In the genomic region with DNA sequence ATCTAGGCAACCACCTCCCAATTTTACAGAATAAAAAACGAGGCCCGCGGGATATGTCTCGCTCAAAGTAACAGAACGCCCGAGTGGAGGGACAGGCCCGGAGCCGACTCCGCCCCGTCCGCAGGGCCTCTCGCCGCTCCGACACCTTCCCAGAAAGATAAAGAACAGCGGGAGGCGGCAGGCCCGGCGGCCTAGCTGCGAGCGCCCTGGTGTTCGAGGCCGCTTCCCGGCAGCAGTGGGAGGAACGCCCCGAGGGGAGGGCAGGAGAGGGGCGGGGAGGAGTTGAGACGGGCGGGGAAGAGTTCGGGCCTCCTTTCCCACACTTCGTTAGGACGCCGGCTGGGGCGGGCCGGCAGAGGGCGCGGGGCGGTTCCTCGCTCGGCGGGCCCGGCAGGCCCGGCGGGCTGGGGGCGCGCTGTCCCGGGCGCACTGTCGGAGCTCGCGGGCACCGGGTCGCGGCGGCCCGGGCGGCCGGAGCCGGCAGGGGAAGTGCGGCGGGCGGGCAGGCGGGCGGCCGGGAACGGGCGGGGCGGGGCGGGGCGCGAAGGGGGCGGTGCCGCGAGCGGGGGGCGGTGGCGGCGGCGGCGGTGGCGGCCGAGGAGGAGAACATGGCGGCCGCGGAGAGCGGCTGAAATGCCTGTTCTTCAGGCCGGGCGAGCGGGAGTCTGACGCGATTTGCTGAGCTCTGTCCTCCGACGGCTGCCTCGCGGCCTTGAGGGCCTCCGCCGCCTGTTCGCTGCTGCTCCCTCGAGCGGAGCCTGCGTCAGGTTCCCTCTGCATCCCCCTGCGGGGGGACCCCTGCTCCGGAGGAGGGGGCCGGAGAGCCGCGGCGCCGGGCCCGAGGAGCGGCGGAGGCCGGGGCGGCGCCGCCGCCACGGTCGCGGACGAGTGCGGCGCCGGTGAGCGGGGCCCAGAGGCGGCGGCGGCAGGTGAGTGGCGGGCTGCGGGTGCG, we compare ENCODE assay signal across 8 cellular contexts. TPM values are rescaled to one million over a fixed set of nuclear protein-coding genes. Genes with fewer than 3 reads are reported as not detected.
DNase-seq lines count a peak whose midpoint lies in the region; ATAC-seq and TF ChIP-seq lines count a peak whose summit lies in the region.

NCOA1 (plus strand) TSS at position 581 of the 952 bp plus-strand sequence. CDS start 167,424 bp downstream, outside the sequence.

- H3K27me3 ChIP-seq in CD4-positive, alpha-beta T cell (ENCODE audit: control insufficient read depth, insufficient read depth, low read length): no peaks in the 10 kb centered on the region

- H3K9me3 ChIP-seq in CD4-positive, alpha-beta T cell (ENCODE audit: control insufficient read depth, low read length): no peaks in the 10 kb centered on the region

- peaks cover 12% of the 10 kb centered on the region for H3K36me3 Mint-ChIP-seq in CD4-positive, alpha-beta T cell (ENCODE audit: low read depth)
- no peaks in the 10 kb centered on the region for H3K36me3 Mint-ChIP-seq in activated CD8-positive, alpha-beta T cell treated with anti-CD3 and anti-CD28 coated beads for 36 hours (ENCODE audit: low read depth)

- H3K27ac Mint-ChIP-seq in CD4-positive, alpha-beta T cell: peak within 1 kb of the TSS; percentile 94
- peak within 1 kb of the TSS; percentile 90 for H3K27ac Mint-ChIP-seq in activated CD8-positive, alpha-beta T cell treated with anti-CD3 and anti-CD28 coated beads for 36 hours

- intact Hi-C loops in CD4-positive, alpha-beta T cell (cut with DNase I, micrococcal nuclease): loop anchor here (5.0 to 10.0 kb wide), 6 partner anchors 304 to 1384 kb away; partner anchors contain the start of genes ADCY3 (in 1 of the 2), ASXL2 (in 1 of the 2), CENPO (in 1 of the 2) and PTRHD1 (in 1 of the 2)
- intact Hi-C loops in activated CD8-positive, alpha-beta T cell treated with anti-CD3 and anti-CD28 coated beads for 36 hours (cut with micrococcal nuclease): no loop called here

- no peak for TF ChIP-seq CTCF in CD4-positive, alpha-beta T cell (IDR thresholded peaks at IDR 0.05)
- no peak for TF ChIP-seq CTCF in activated CD8-positive, alpha-beta T cell treated with anti-CD3 and anti-CD28 coated beads for 36 hours (IDR thresholded peaks at IDR 0.05)

- H3K4me1 Mint-ChIP-seq in CD4-positive, alpha-beta T cell (ENCODE audit: low read depth): peaks cover 66% of the 10 kb centered on the region
- H3K4me1 Mint-ChIP-seq in activated CD8-positive, alpha-beta T cell treated with anti-CD3 and anti-CD28 coated beads for 36 hours (ENCODE audit: low read depth): peaks cover 48% of the 10 kb centered on the region

- ATAC-seq in CD4-positive, alpha-beta T cell (ENCODE audit: poor library complexity): peak; percentile 85
- peak; percentile 63 for ATAC-seq in GM19438 (IDR thresholded peaks at IDR 0.05; ENCODE audit: low read depth, unreplicated experiment)
- peak; percentile 87 for ATAC-seq in activated CD8-positive, alpha-beta T cell treated with anti-CD3 and anti-CD28 coated beads for 36 hours

- CTCF ChIA-PET in CD4-positive, alpha-beta T cell (lab: Charles Lee): no interaction called here
- CTCF ChIA-PET in activated CD8-positive, alpha-beta T cell treated with anti-CD3 and anti-CD28 coated beads for 36 hours (lab: Charles Lee): interaction anchor here (0.8 to 3.4 kb wide), 4 partner anchors 16 to 81 kb away, joined by 3 to 12 read pairs (median 4); no protein-coding TSS in a partner anchor

- DNase-seq in CD4-positive, alpha-beta T cell: peak; percentile 83 to 90 (median 87)
- DNase-seq in HK-2 (ENCODE audit: unreplicated experiment): peak; percentile 89
- peak; percentile 64 for DNase-seq in NCI-H82 treated with DMSO at 0.1 percent for 48 hours (lab: John Stamatoyannopoulos, UW; ENCODE audit: unreplicated experiment)
- peak; percentile 92 for DNase-seq in activated CD8-positive, alpha-beta T cell treated with anti-CD3 and anti-CD28 coated beads for 36 hours
- DNase-seq in ecto neural progenitor cell (ENCODE audit: low spot score): peak; percentile 93
- peak; percentile 89 to 90 for DNase-seq in lung microvascular endothelial cell (ENCODE audit: low read depth in 2 of 2)
- peak; percentile 80 to 86 (median 82) for DNase-seq in stimulated activated CD4-positive, alpha-beta T cell treated with anti-CD3 and anti-CD28 coated beads, TNF-alpha, amount 100 ng/mL, for 4 hours (ENCODE audit: low read depth in 3 of 3)

- peak within 1 kb of the TSS; percentile 76 for H3K27ac ChIP-seq in CD4-positive, alpha-beta T cell (ENCODE audit: low read depth, low read length)

- H3K9me3 Mint-ChIP-seq in CD4-positive, alpha-beta T cell: no peaks in the 10 kb centered on the region
- H3K9me3 Mint-ChIP-seq in activated CD8-positive, alpha-beta T cell treated with anti-CD3 and anti-CD28 coated beads for 36 hours: no peaks in the 10 kb centered on the region

- no peaks in the 10 kb centered on the region for H3K27me3 Mint-ChIP-seq in CD4-positive, alpha-beta T cell
- H3K27me3 Mint-ChIP-seq in activated CD8-positive, alpha-beta T cell treated with anti-CD3 and anti-CD28 coated beads for 36 hours: no peaks in the 10 kb centered on the region

- POLR2A ChIA-PET in CD4-positive, alpha-beta T cell (lab: Charles Lee): interaction anchor here (0.6 to 1.8 kb wide), 9 partner anchors 12 to 414 kb away, joined by 3 to 16 read pairs (median 4); partner anchors contain the start of genes CENPO, ITSN2 and PTRHD1
- POLR2A ChIA-PET in activated CD8-positive, alpha-beta T cell treated with anti-CD3 and anti-CD28 coated beads for 36 hours (lab: Charles Lee): interaction anchor here (0.5 to 1.5 kb wide), 10 partner anchors 8 to 560 kb away, joined by 3 to 4 read pairs (median 3); no protein-coding TSS in a partner anchor

- H3K4me3 Mint-ChIP-seq in CD4-positive, alpha-beta T cell: peak within 1 kb of the TSS; percentile 92
- H3K4me3 Mint-ChIP-seq in activated CD8-positive, alpha-beta T cell treated with anti-CD3 and anti-CD28 coated beads for 36 hours: peak within 1 kb of the TSS; percentile 87

RNA-seq across cellular contexts. Expression of gene NCOA1, which starts in this region (rescaled TPM):
- total RNA-seq in CD4-positive, alpha-beta T cell: 10 to 100 TPM; 35.5 to 40.6 TPM
- total RNA-seq in activated CD8-positive, alpha-beta T cell treated with anti-CD3 and anti-CD28 coated beads for 36 hours: 10 to 100 TPM; 16.8 to 17.1 TPM
- total RNA-seq in lung microvascular endothelial cell: 5.0 and 10.7 TPM in 2 replicates

Comparison
In these comparisons a context has a peak if more than half of its experiments do, and no peak if none do; other contexts are left out.
1. Peak in every context shown above with its lines: DNase-seq, ATAC-seq and H3K27ac ChIP-seq.